ENCODE assay signal across 8 cellular contexts in the genomic region with DNA sequence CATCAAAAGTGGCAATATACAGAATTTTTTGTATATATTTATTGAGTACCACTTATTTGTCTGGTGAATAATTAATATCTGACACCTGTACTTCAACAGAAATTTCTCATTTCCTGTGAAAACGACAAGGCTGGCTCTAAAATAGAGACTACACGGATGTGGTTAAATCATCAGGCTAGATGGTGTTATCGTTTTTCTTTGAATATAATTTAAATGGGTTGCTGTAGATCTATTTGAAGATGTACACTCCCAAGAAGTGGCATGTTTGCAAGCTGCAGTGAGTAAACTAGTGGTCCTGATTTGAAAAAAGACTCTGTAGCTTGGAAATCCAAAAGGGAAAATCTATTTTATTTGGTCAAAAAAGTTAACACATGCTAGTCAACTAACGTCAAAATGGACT. TPM values are rescaled to one million over a fixed set of nuclear protein-coding genes. Genes with fewer than 3 reads are reported as not detected.
DNase-seq lines count a peak whose midpoint lies in the region; ATAC-seq lines count a peak whose summit lies in the region.

No MANE protein-coding gene starts in this region.

- H3K27ac ChIP-seq in ACC112 (ENCODE audit: low read depth, low read length) = no peak overlapping the region

- H3K4me1 ChIP-seq in ACC112 (ENCODE audit: control insufficient read depth, insufficient read depth, low read length, unreplicated experiment) = peaks cover 7% of the 10 kb centered on the region

- no peaks in the 10 kb centered on the region for H3K36me3 ChIP-seq in ACC112 (ENCODE audit: insufficient read depth, low read length)

- no peaks in the 10 kb centered on the region for H3K79me2 ChIP-seq in ACC112 (ENCODE audit: control insufficient read depth, insufficient read depth, low read length, unreplicated experiment)

- H2AFZ ChIP-seq in ACC112 (ENCODE audit: low read length, unreplicated experiment) = peak overlapping the region; percentile 61

- ATAC-seq in GM19324 (IDR thresholded peaks at IDR 0.05; ENCODE audit: low FRiP score, unreplicated experiment) (peak; percentile 76), HG03103 (IDR thresholded peaks at IDR 0.05; ENCODE audit: low read depth, unreplicated experiment) (peak; percentile 60)

- CTCF ChIA-PET in activated CD4-positive, alpha-beta memory T cell treated with anti-CD3 and anti-CD28 coated beads, Interleukin-2, amount 10 ng/mL, durations not matched to agents 7 days and 5 days (lab: Charles Lee) = interaction anchor here (1.4 to 5.2 kb wide), 2 partner anchors 13 to 44 kb away, joined by 3 to 49 read pairs; partner anchors contain the start of gene ST8SIA4

- peak overlapping the region; percentile 73 for H3K4me3 Mint-ChIP-seq in activated CD4-positive, alpha-beta memory T cell treated with anti-CD3 and anti-CD28 coated beads, Interleukin-2, amount 10 ng/mL, durations not matched to agents 7 days and 5 days

- no peaks in the 10 kb centered on the region for H3K27me3 ChIP-seq in ACC112 (ENCODE audit: insufficient read depth, low read length)

- POLR2A ChIA-PET in activated CD4-positive, alpha-beta memory T cell treated with anti-CD3 and anti-CD28 coated beads, Interleukin-2, amount 10 ng/mL, durations not matched to agents 7 days and 5 days (lab: Charles Lee) = interaction anchor here (1.3 to 14.5 kb wide), 5 partner anchors 9 to 339 kb away, joined by 3 to 413 read pairs (median 3); partner anchors contain the start of gene ST8SIA4

- H3K27me3 Mint-ChIP-seq in activated CD4-positive, alpha-beta memory T cell treated with anti-CD3 and anti-CD28 coated beads, Interleukin-2, amount 10 ng/mL, durations not matched to agents 7 days and 5 days = no peaks in the 10 kb centered on the region

- H3K27ac Mint-ChIP-seq in activated CD4-positive, alpha-beta memory T cell treated with anti-CD3 and anti-CD28 coated beads, Interleukin-2, amount 10 ng/mL, durations not matched to agents 7 days and 5 days = peak overlapping the region; percentile 96

- H3K9me3 Mint-ChIP-seq in activated CD4-positive, alpha-beta memory T cell treated with anti-CD3 and anti-CD28 coated beads, Interleukin-2, amount 10 ng/mL, durations not matched to agents 7 days and 5 days = no peaks in the 10 kb centered on the region

- peaks cover 66% of the 10 kb centered on the region for H3K4me1 Mint-ChIP-seq in activated CD4-positive, alpha-beta memory T cell treated with anti-CD3 and anti-CD28 coated beads, Interleukin-2, amount 10 ng/mL, durations not matched to agents 7 days and 5 days

- DNase-seq in activated CD4-positive, alpha-beta memory T cell treated with anti-CD3 and anti-CD28 coated beads, Interleukin-2, amount 10 ng/mL, durations not matched to agents 7 days and 5 days = no peak
- DNase-seq in activated effector memory CD4-positive, alpha-beta T cell treated with anti-CD3 and anti-CD28 coated beads, Interleukin-2, amount 50 U/mL, for 16 hours = no peak
- DNase-seq in T-helper 9 cell (no peak), RKO (ENCODE audit: low spot score) (no peak)
- no peak for DNase-seq in activated effector memory CD4-positive, alpha-beta T cell treated with Interleukin-2 at 50 U/mL for 16 hours

- peak overlapping the region; percentile 51 for H3K4me3 ChIP-seq in ACC112 (ENCODE audit: low read depth, low read length)

- H3K36me3 Mint-ChIP-seq in activated CD4-positive, alpha-beta memory T cell treated with anti-CD3 and anti-CD28 coated beads, Interleukin-2, amount 10 ng/mL, durations not matched to agents 7 days and 5 days (ENCODE audit: low read depth) = peaks cover 67% of the 10 kb centered on the region

RNA-seq across cellular contexts. Expression of gene ST8SIA4, which starts 13.9 kb away (rescaled TPM):
- total RNA-seq in activated CD4-positive, alpha-beta memory T cell treated with anti-CD3 and anti-CD28 coated beads, Interleukin-2, amount 10 ng/mL, durations not matched to agents 7 days and 5 days = 10 to 100 TPM; 69.4 to 72.1 TPM
